10 cellular contexts compared by ENCODE assay signal in genomic region chr2:231670892-231671616, GRCh38. TPM values are rescaled to one million over a fixed set of nuclear protein-coding genes. Genes with fewer than 3 reads are reported as not detected.
A peak's percentile ranks its signal among the peaks of the same experiment; 100 is the strongest.
DNase-seq lines count a peak whose midpoint lies in the region; ATAC-seq, FAIRE-seq and TF ChIP-seq lines count a peak whose summit lies in the region.
"Had no signal": no experiment of that assay in that cellular context is flagged by ENCODE, and none has a peak within 500 bp of the region (broad histone marks: within the 10 kb centered on the region; RNA-seq: fewer than 3 reads in every experiment).

No MANE protein-coding gene starts in this region.

- H3K4me1 ChIP-seq in K562 (replicated peaks in 1 of 2; ENCODE audit: control insufficient read depth in 2 of 2, insufficient read depth in 2 of 2, low read length in 2 of 2) = peaks cover 20 to 62% of the 10 kb centered on the region in 2 experiments

- H3K4me3 ChIP-seq in K562 = no peak overlapping the region

- intact Hi-C loops in K562 (cut with micrococcal nuclease) = no loop called here
- intact Hi-C loops in activated CD4-positive, alpha-beta T cell treated with anti-CD3 and anti-CD28 coated beads for 36 hours (cut with DNase I, micrococcal nuclease) = no loop called here

- H3K36me3 ChIP-seq in K562 (ENCODE audit: control insufficient read depth, insufficient read depth, low read length) = no peaks in the 10 kb centered on the region

- H4K20me1 ChIP-seq in K562 (replicated peaks; ENCODE audit: control insufficient read depth, insufficient read depth, low read length) = no peaks in the 10 kb centered on the region

- no peaks in the 10 kb centered on the region for H3K27me3 Mint-ChIP-seq in T-helper 1 cell treated with Interleukin-12 subunit alpha and Interleukin-12 subunit beta and Interleukin-4 antibody, amounts not matched to agents 30 μg/mL and 1 μg/mL, for 36 hours (ENCODE audit: low read depth)
- H3K27me3 Mint-ChIP-seq in nephron (ENCODE audit: low read depth) = peaks cover under 1% of the 10 kb centered on the region
- H3K27me3 Mint-ChIP-seq in stimulated activated naive CD8-positive, alpha-beta T cell treated with anti-CD3 and anti-CD28 coated beads, Interleukin-15, amount 100 ng/mL, for 72 hours = no peaks in the 10 kb centered on the region
- H3K27me3 Mint-ChIP-seq in activated CD4-positive, alpha-beta T cell treated with anti-CD3 and anti-CD28 coated beads for 36 hours = no peaks in the 10 kb centered on the region
- H3K27me3 Mint-ChIP-seq: activated naive CD8-positive, alpha-beta T cell treated with anti-CD3 and anti-CD28 coated beads, Interleukin-2, amount 10 ng/mL, durations not matched to agents 7 days and 5 days had no signal

- no peaks in the 10 kb centered on the region for H3K9me1 ChIP-seq in K562 (ENCODE audit: control insufficient read depth, insufficient read depth, low read length)

- DNase-seq in T-helper 1 cell (no peak), K562 (ENCODE audit: extremely low read depth in 1 of 4, low spot score in 3 of 4) (peak; percentile 21 to 47 (median 36)), SIG-M5 (lab: John Stamatoyannopoulos, UW) (no peak)
- no peak for DNase-seq in stimulated activated naive CD8-positive, alpha-beta T cell treated with anti-CD3 and anti-CD28 coated beads, Interleukin-15, amount 100 ng/mL, for 72 hours
- DNase-seq in activated CD4-positive, alpha-beta T cell treated with anti-CD3 and anti-CD28 coated beads for 36 hours = no peak
- DNase-seq: activated naive CD8-positive, alpha-beta T cell treated with anti-CD3 and anti-CD28 coated beads, Interleukin-2, amount 10 ng/mL, durations not matched to agents 7 days and 5 days had no signal

- no peak overlapping the region for H3K4me2 ChIP-seq in K562 (ENCODE audit: insufficient read depth, low read length)

- H3K9me3 ChIP-seq in K562 (replicated peaks; ENCODE audit: control insufficient read depth, insufficient read depth, low read depth, low read length) = no peaks in the 10 kb centered on the region

- TF ChIP-seq CTCF in K562 (IDR thresholded peaks at IDR 0.05 in 2 of 3, conservative IDR thresholded peaks at IDR 0.05 in 1 of 3; ENCODE audit: insufficient read depth in 2 of 3, low read depth in 1 of 3, low read length in 3 of 3) (peak; percentile 26 to 49 (median 41); a peak in 4 of 6 replicates), nephron (IDR thresholded peaks at IDR 0.05; ENCODE audit: unreplicated experiment in 3 of 3) (peak; percentile 31 to 41 (median 39))

- no peak overlapping the region for H3K4me3 Mint-ChIP-seq in T-helper 1 cell treated with Interleukin-12 subunit alpha and Interleukin-12 subunit beta and Interleukin-4 antibody, amounts not matched to agents 30 μg/mL and 1 μg/mL, for 36 hours
- peak overlapping the region in 1 of 3 experiments; percentile 21 for H3K4me3 Mint-ChIP-seq in nephron
- H3K4me3 Mint-ChIP-seq in stimulated activated naive CD8-positive, alpha-beta T cell treated with anti-CD3 and anti-CD28 coated beads, Interleukin-15, amount 100 ng/mL, for 72 hours = no peak overlapping the region
- H3K4me3 Mint-ChIP-seq in activated CD4-positive, alpha-beta T cell treated with anti-CD3 and anti-CD28 coated beads for 36 hours = no peak overlapping the region
- H3K4me3 Mint-ChIP-seq: activated naive CD8-positive, alpha-beta T cell treated with anti-CD3 and anti-CD28 coated beads, Interleukin-2, amount 10 ng/mL, durations not matched to agents 7 days and 5 days had no signal

- POLR2A ChIA-PET in K562 (lab: Yijun Ruan, JAX) = no interaction called here
- POLR2A ChIA-PET in activated CD4-positive, alpha-beta T cell treated with anti-CD3 and anti-CD28 coated beads for 36 hours (lab: Charles Lee) = interaction anchor here (0.6 kb wide), 1 partner anchor 81 kb away, joined by 3 read pairs; no protein-coding TSS in a partner anchor

- TF ChIP-seq EP300 in K562 (IDR thresholded peaks at IDR 0.05; ENCODE audit: low read length) = no peak

- H3K79me2 ChIP-seq in K562 (ENCODE audit: control insufficient read depth, insufficient read depth, low read length) = no peaks in the 10 kb centered on the region

- TF ChIP-seq RAD21 in K562 (CRISPR knock-in tag; conservative IDR thresholded peaks at IDR 0.05 in 1 of 2, IDR thresholded peaks at IDR 0.05 in 1 of 2) = no peak

- 48% methylated on average over 7 of the region's 8 CpGs for WGBS in K562 (ENCODE audit: insufficient coverage, low coverage, missing lambda C conversion rate)

- H3K27me3 ChIP-seq in K562 (ENCODE audit: control insufficient read depth in 2 of 2, insufficient read depth in 2 of 2, low read length in 2 of 2) = no peaks in the 10 kb centered on the region

- H3K4me1 Mint-ChIP-seq in T-helper 1 cell treated with Interleukin-12 subunit alpha and Interleukin-12 subunit beta and Interleukin-4 antibody, amounts not matched to agents 30 μg/mL and 1 μg/mL, for 36 hours (ENCODE audit: low read depth) = peaks cover 18% of the 10 kb centered on the region
- peaks cover 21% of the 10 kb centered on the region for H3K4me1 Mint-ChIP-seq in nephron
- peaks cover 48% of the 10 kb centered on the region for H3K4me1 Mint-ChIP-seq in stimulated activated naive CD8-positive, alpha-beta T cell treated with anti-CD3 and anti-CD28 coated beads, Interleukin-15, amount 100 ng/mL, for 72 hours
- H3K4me1 Mint-ChIP-seq in activated CD4-positive, alpha-beta T cell treated with anti-CD3 and anti-CD28 coated beads for 36 hours = peaks cover 7% of the 10 kb centered on the region

- FAIRE-seq in K562 (lab: Jason Lieb, UNC) = no peak
- FAIRE-seq: G401.6 had no signal

- in situ Hi-C loops in K562 (cut with MboI) = loop anchor here (5.0 kb wide), 1 partner anchor 59 kb away; no protein-coding TSS in a partner anchor

- ATAC-seq in HG03354 (IDR thresholded peaks at IDR 0.05; ENCODE audit: poor library complexity, severe bottlenecking, unreplicated experiment) = peak; percentile 10
- 0 out of 3 replicates have a peak, but pooled peaks have one; percentile 11 for ATAC-seq in K562
- no peak for ATAC-seq in stimulated activated naive CD8-positive, alpha-beta T cell treated with anti-CD3 and anti-CD28 coated beads, Interleukin-15, amount 100 ng/mL, for 72 hours
- no peak for ATAC-seq in activated CD4-positive, alpha-beta T cell treated with anti-CD3 and anti-CD28 coated beads for 36 hours

- no peaks in the 10 kb centered on the region for H3K9me3 Mint-ChIP-seq in T-helper 1 cell treated with Interleukin-12 subunit alpha and Interleukin-12 subunit beta and Interleukin-4 antibody, amounts not matched to agents 30 μg/mL and 1 μg/mL, for 36 hours
- no peaks in the 10 kb centered on the region for H3K9me3 Mint-ChIP-seq in nephron
- no peaks in the 10 kb centered on the region for H3K9me3 Mint-ChIP-seq in stimulated activated naive CD8-positive, alpha-beta T cell treated with anti-CD3 and anti-CD28 coated beads, Interleukin-15, amount 100 ng/mL, for 72 hours
- no peaks in the 10 kb centered on the region for H3K9me3 Mint-ChIP-seq in activated CD4-positive, alpha-beta T cell treated with anti-CD3 and anti-CD28 coated beads for 36 hours (ENCODE audit: low read depth)
- H3K9me3 Mint-ChIP-seq: activated naive CD8-positive, alpha-beta T cell treated with anti-CD3 and anti-CD28 coated beads, Interleukin-2, amount 10 ng/mL, durations not matched to agents 7 days and 5 days had no signal

- no peak for TF ChIP-seq POLR2A in K562 (conservative IDR thresholded peaks at IDR 0.05)

- CTCF ChIA-PET in K562 (lab: Yijun Ruan, JAX; ENCODE audit: low intra/inter-chr PET ratio) = no interaction called here
- CTCF ChIA-PET in activated CD4-positive, alpha-beta T cell treated with anti-CD3 and anti-CD28 coated beads for 36 hours (lab: Charles Lee) = interaction anchor here (7.7 to 8.0 kb wide), 2 partner anchors 44 to 60 kb away, joined by 107 to 260 read pairs; no protein-coding TSS in a partner anchor

- H3K36me3 Mint-ChIP-seq in T-helper 1 cell treated with Interleukin-12 subunit alpha and Interleukin-12 subunit beta and Interleukin-4 antibody, amounts not matched to agents 30 μg/mL and 1 μg/mL, for 36 hours (ENCODE audit: low read depth) = no peaks in the 10 kb centered on the region
- H3K36me3 Mint-ChIP-seq in nephron (ENCODE audit: low read depth) = no peaks in the 10 kb centered on the region
- H3K36me3 Mint-ChIP-seq in activated CD4-positive, alpha-beta T cell treated with anti-CD3 and anti-CD28 coated beads for 36 hours (ENCODE audit: low read depth) = no peaks in the 10 kb centered on the region
- H3K36me3 Mint-ChIP-seq: activated naive CD8-positive, alpha-beta T cell treated with anti-CD3 and anti-CD28 coated beads, Interleukin-2, amount 10 ng/mL, durations not matched to agents 7 days and 5 days had no signal

- peak overlapping the region; percentile 77 for H2AFZ ChIP-seq in K562 (ENCODE audit: low read depth, low read length)

- peak overlapping the region; percentile 57 for H3K27ac Mint-ChIP-seq in T-helper 1 cell treated with Interleukin-12 subunit alpha and Interleukin-12 subunit beta and Interleukin-4 antibody, amounts not matched to agents 30 μg/mL and 1 μg/mL, for 36 hours
- peak overlapping the region; percentile 60 to 88 (median 76) for H3K27ac Mint-ChIP-seq in nephron
- no peak overlapping the region for H3K27ac Mint-ChIP-seq in stimulated activated naive CD8-positive, alpha-beta T cell treated with anti-CD3 and anti-CD28 coated beads, Interleukin-15, amount 100 ng/mL, for 72 hours
- no peak overlapping the region for H3K27ac Mint-ChIP-seq in activated CD4-positive, alpha-beta T cell treated with anti-CD3 and anti-CD28 coated beads for 36 hours
- H3K27ac Mint-ChIP-seq: activated naive CD8-positive, alpha-beta T cell treated with anti-CD3 and anti-CD28 coated beads, Interleukin-2, amount 10 ng/mL, durations not matched to agents 7 days and 5 days had no signal

- 0 out of 3 replicates have a peak overlapping the region, but pooled peaks have one; percentile 30 for H3K27ac ChIP-seq in K562 (ENCODE audit: extremely low read depth, low read depth, low read length)

- peak overlapping the region in 1 of 2 experiments; percentile 81; a peak in 3 of 4 replicates for H3K9ac ChIP-seq in K562 (ENCODE audit: insufficient read depth in 1 of 2, low read depth in 2 of 2, low read length in 2 of 2)

- BruUV-seq in K562 (replicated peaks; lab: Mats Ljungman, UMichigan) = no TSS peak

RNA-seq across cellular contexts. Expression of gene PTMA, which starts 37.3 kb away (rescaled TPM):
- 105 and 138 TPM in 2 replicates for total RNA-seq in K562 (2011; cell fraction: chromatin; rRNA removed; ENCODE audit: low replicate concordance)
- total RNA-seq in K562 (2011; cell fraction: nucleolus; rRNA removed) = 82.0 and 91.6 TPM in 2 replicates
- total RNA-seq in K562 (2011; cell fraction: nucleoplasm; rRNA removed) = 112 and 117 TPM in 2 replicates
- 1,354 and 1,439 TPM in 2 replicates for total RNA-seq in K562 (2014; rRNA removed)
- total RNA-seq in K562 (2014; rRNA removed; fragmentation: Illumina TruSeq; extraction: Trizol) = 1,578 and 1,698 TPM in 2 replicates
- 1,925 and 1,943 TPM in 2 replicates for total RNA-seq in K562 (2015; rRNA removed; fragmentation: Illumina TruSeq; extraction: Trizol)
- total RNA-seq in K562 (2021) = 1,166 and 1,193 TPM in 2 replicates
- 323 and 429 TPM in 2 replicates for polyA plus RNA-seq in K562 (2011; rRNA removed)
- polyA plus RNA-seq in K562 (2011; cell fraction: cytosol; rRNA removed) = 269 and 283 TPM in 2 replicates
- 236 and 242 TPM in 2 replicates for polyA plus RNA-seq in K562 (2011; cell fraction: nucleus; rRNA removed)
- polyA plus RNA-seq in K562 (2012) = 643 and 1,309 TPM in 2 replicates
- 2,277 and 2,322 TPM in 2 replicates for polyA plus RNA-seq in K562 (2014; fragmentation: Illumina TruSeq; extraction: Trizol)
- 1,000 to 10,000 TPM; 1,265 to 1,905 TPM for polyA plus RNA-seq in K562 (2014; fragmentation: Nextera tagmentation; extraction: Ambion mirVana)
- 1,557 and 1,903 TPM in 2 replicates for polyA plus RNA-seq in K562 (2014; rRNA removed)
- polyA minus RNA-seq in K562 (2011; rRNA and poly(A)+ RNA removed) = 500 and 593 TPM in 2 replicates
- 402 and 486 TPM in 2 replicates for polyA minus RNA-seq in K562 (2011; cell fraction: cytosol; rRNA and poly(A)+ RNA removed)
- 80.0 and 144 TPM in 2 replicates for polyA minus RNA-seq in K562 (2011; cell fraction: nucleus; rRNA and poly(A)+ RNA removed)
- total RNA-seq in activated CD4-positive, alpha-beta T cell treated with anti-CD3 and anti-CD28 coated beads for 36 hours = 1,000 to 10,000 TPM; 2,106 to 2,969 TPM

Comparison
In these comparisons a context has a peak if more than half of its experiments do, and no peak if none do; other contexts are left out.
1. H3K27ac Mint-ChIP-seq: peak in T-helper 1 cell treated with Interleukin-12 subunit alpha and Interleukin-12 subunit beta and Interleukin-4 antibody, amounts not matched to agents 30 μg/mL and 1 μg/mL, for 36 hours (single experiment) and nephron (3 of 3); none in stimulated activated naive CD8-positive, alpha-beta T cell treated with anti-CD3 and anti-CD28 coated beads, Interleukin-15, amount 100 ng/mL, for 72 hours (0 of 2) and activated CD4-positive, alpha-beta T cell treated with anti-CD3 and anti-CD28 coated beads for 36 hours (single experiment).
2. DNase-seq: peak in K562 (4 of 4); none in T-helper 1 cell (0 of 5), stimulated activated naive CD8-positive, alpha-beta T cell treated with anti-CD3 and anti-CD28 coated beads, Interleukin-15, amount 100 ng/mL, for 72 hours (0 of 2), SIG-M5 (single experiment) and activated CD4-positive, alpha-beta T cell treated with anti-CD3 and anti-CD28 coated beads for 36 hours (single experiment).
3. ATAC-seq: peak in HG03354 (single experiment) and K562 (single experiment); none in stimulated activated naive CD8-positive, alpha-beta T cell treated with anti-CD3 and anti-CD28 coated beads, Interleukin-15, amount 100 ng/mL, for 72 hours (single experiment) and activated CD4-positive, alpha-beta T cell treated with anti-CD3 and anti-CD28 coated beads for 36 hours (single experiment).